Comparison of ENCODE assay signal across 6 cellular contexts in the genomic region with DNA sequence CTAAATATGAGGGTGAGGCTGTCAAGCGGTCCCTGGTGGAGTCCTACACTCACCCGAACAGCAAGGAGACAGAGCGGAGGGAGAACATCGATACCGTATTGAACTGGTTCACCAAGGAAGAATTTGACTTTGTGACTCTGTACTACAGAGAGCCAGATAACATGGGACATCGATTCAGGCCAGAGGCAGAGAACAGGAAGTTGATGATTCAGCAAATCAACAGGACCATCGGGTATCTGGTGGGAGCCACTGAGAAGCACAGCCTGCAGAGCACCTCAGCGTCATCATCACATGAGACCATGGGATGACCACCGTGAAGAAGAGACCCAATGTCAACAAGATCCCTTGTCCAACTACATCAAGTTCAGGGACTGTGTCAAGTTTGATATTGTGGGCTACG.
DNase-seq lines count a peak whose midpoint lies in the region; ATAC-seq, FAIRE-seq and TF ChIP-seq lines count a peak whose summit lies in the region.
"Not testable (repeated sequence)": the region's sequence is repeated elsewhere in the genome, so short reads cannot be mapped to it uniquely, and the experiment has no call there.

No MANE protein-coding gene starts in this region.

- BruUV-seq in IMR-90 (replicated peaks; lab: Mats Ljungman, UMichigan); K562 (replicated peaks; lab: Mats Ljungman, UMichigan); HepG2 (replicated peaks; lab: Mats Ljungman, UMichigan): not testable (repeated sequence)

- intact Hi-C loops in IMR-90 (cut with micrococcal nuclease); K562 (cut with micrococcal nuclease); HepG2 (cut with micrococcal nuclease; ENCODE audit: unreplicated experiment): not testable (repeated sequence)

- not testable (repeated sequence) for H3K4ac ChIP-seq in IMR-90 (ENCODE audit: low read depth, low read length)

- H2BK120ac ChIP-seq in IMR-90 (ENCODE audit: low read depth, low read length), result not testable (repeated sequence)

- H3K9ac ChIP-seq in IMR-90 (ENCODE audit: low read depth, low read length); K562 (ENCODE audit: insufficient read depth in 1 of 2, low read depth in 2 of 2, low read length in 2 of 2); HepG2 (ENCODE audit: insufficient read depth, low read depth, low read length): not testable (repeated sequence)

- not testable (repeated sequence) for H4K8ac ChIP-seq in IMR-90 (ENCODE audit: low read depth in 2 of 2, low read length in 2 of 2)

- TF ChIP-seq RAD21 in A549 (conservative IDR thresholded peaks at IDR 0.05 in 1 of 2, IDR thresholded peaks at IDR 0.05 in 1 of 2); IMR-90 (IDR thresholded peaks at IDR 0.05; ENCODE audit: low read length); K562 (CRISPR knock-in tag; conservative IDR thresholded peaks at IDR 0.05 in 1 of 2, IDR thresholded peaks at IDR 0.05 in 1 of 2); HepG2 (CRISPR knock-in tag; IDR thresholded peaks at IDR 0.05): not testable (repeated sequence)

- H2AK9ac ChIP-seq in IMR-90 (replicated peaks; ENCODE audit: low read depth, low read length, poor library complexity), result not testable (repeated sequence)

- H4K5ac ChIP-seq in IMR-90 (ENCODE audit: low read depth, low read length), result not testable (repeated sequence)

- H3K9me1 ChIP-seq in IMR-90 (ENCODE audit: insufficient read depth, low read length); K562 (ENCODE audit: control insufficient read depth, insufficient read depth, low read length): not testable (repeated sequence)

- not testable (repeated sequence) for H4K91ac ChIP-seq in IMR-90 (ENCODE audit: insufficient read depth, low read depth, low read length)

- H3K56ac ChIP-seq in IMR-90 (ENCODE audit: extremely low read depth, insufficient read depth, low read length), result not testable (repeated sequence)

- CTCF ChIA-PET in A549 (lab: Yijun Ruan, JAX); IMR-90 (lab: Yijun Ruan, JAX); K562 (lab: Yijun Ruan, JAX; ENCODE audit: low intra/inter-chr PET ratio); HepG2 (lab: Yijun Ruan, JAX; ENCODE audit: low intra/inter-chr PET ratio, low total read pairs): not testable (repeated sequence)

- not testable (repeated sequence) for H3K23ac ChIP-seq in IMR-90 (ENCODE audit: low read depth, low read length)

- not testable (repeated sequence) for DNase-seq in A549 (ENCODE audit: low read depth in 1 of 2, low spot score in 1 of 2); GM23338 (ENCODE audit: low spot score); IMR-90; HepG2 (ENCODE audit: low spot score)
- DNase-seq in OCI-M1 (lab: John Stamatoyannopoulos, UW), result peak; percentile 10
- peak in 1 of 4 experiments; percentile 4 for DNase-seq in K562 (ENCODE audit: extremely low read depth in 1 of 4, low spot score in 3 of 4)

- not testable (repeated sequence) for FAIRE-seq in A549 (lab: Jason Lieb, UNC); K562 (lab: Jason Lieb, UNC); HepG2 (lab: Jason Lieb, UNC)

- H2BK15ac ChIP-seq in IMR-90 (ENCODE audit: low read depth, low read length), result not testable (repeated sequence)

- not testable (repeated sequence) for H3K79me2 ChIP-seq in GM23338 (replicated peaks; ENCODE audit: insufficient read depth); K562 (ENCODE audit: control insufficient read depth, insufficient read depth, low read length); HepG2 (ENCODE audit: insufficient read depth, low read length)

- not testable (repeated sequence) for H2AFZ ChIP-seq in GM23338; IMR-90 (replicated peaks; ENCODE audit: low read length, poor library complexity); K562 (ENCODE audit: low read depth, low read length); HepG2 (ENCODE audit: low read length)

- not testable (repeated sequence) for H3K36me3 ChIP-seq in GM23338 (ENCODE audit: insufficient read depth); K562 (ENCODE audit: control insufficient read depth, insufficient read depth, low read length); HepG2 (replicated peaks in 1 of 2; ENCODE audit: control insufficient read depth in 1 of 2, insufficient read depth in 2 of 2, low read length in 2 of 2)
- H3K36me3 ChIP-seq in IMR-90 (ENCODE audit: control insufficient read depth, insufficient read depth, low read length), result peaks cover 12% of the 10 kb centered on the region

- not testable (repeated sequence) for H3K4me1 ChIP-seq in A549; GM23338 (ENCODE audit: insufficient read depth); IMR-90 (ENCODE audit: control insufficient read depth, insufficient read depth, low read length); K562 (replicated peaks in 1 of 2; ENCODE audit: control insufficient read depth in 2 of 2, insufficient read depth in 2 of 2, low read length in 2 of 2); HepG2 (ENCODE audit: insufficient read depth, low read length)

- not testable (repeated sequence) for H3F3A ChIP-seq in GM23338 (replicated peaks; ENCODE audit: low read depth)

- H2BK5ac ChIP-seq in IMR-90 (ENCODE audit: low read depth, low read length, poor library complexity, severe bottlenecking), result not testable (repeated sequence)

- H3K27ac Mint-ChIP-seq in GM23338, result 0 out of 2 replicates have a peak overlapping the region, but pooled peaks have one; percentile 24

- H2BK20ac ChIP-seq in IMR-90 (ENCODE audit: low read depth, low read length), result not testable (repeated sequence)

- not testable (repeated sequence) for H3K27me3 Mint-ChIP-seq in GM23338 (ENCODE audit: insufficient read depth, low read depth, poor library complexity)

- peaks cover 29% of the 10 kb centered on the region for H3K36me3 Mint-ChIP-seq in GM23338 (ENCODE audit: low read depth)

- not testable (repeated sequence) for H3K27ac ChIP-seq in A549; GM23338 (ENCODE audit: low read depth); IMR-90 (ENCODE audit: insufficient read depth, low read length); K562 (ENCODE audit: extremely low read depth, low read depth, low read length); HepG2 (ENCODE audit: extremely low read length, insufficient read depth, low read length)

- H3K9me3 Mint-ChIP-seq in GM23338, result peaks cover 12% of the 10 kb centered on the region

- H3K4me1 Mint-ChIP-seq in GM23338, result not testable (repeated sequence)

- not testable (repeated sequence) for ATAC-seq in A549; GM23338; IMR-90 (ENCODE audit: low read depth); K562; HepG2

- not testable (repeated sequence) for H3K9me2 ChIP-seq in GM23338 (ENCODE audit: insufficient read depth)

- not testable (repeated sequence) for TF ChIP-seq POLR2A in A549 (IDR thresholded peaks at IDR 0.05; ENCODE audit: low read length); IMR-90 (IDR thresholded peaks at IDR 0.05; ENCODE audit: low read depth, low read length); K562 (conservative IDR thresholded peaks at IDR 0.05); HepG2 (IDR thresholded peaks at IDR 0.05; ENCODE audit: insufficient read depth in 1 of 2, low read depth in 2 of 2, low read length in 2 of 2)

- H3K27me3 ChIP-seq in GM23338 (ENCODE audit: insufficient read depth); IMR-90 (ENCODE audit: control insufficient read depth, insufficient read depth, low read length); K562 (ENCODE audit: control insufficient read depth in 2 of 2, insufficient read depth in 2 of 2, low read length in 2 of 2); HepG2 (ENCODE audit: control insufficient read depth in 1 of 2, insufficient read depth in 2 of 2, low read length in 2 of 2): not testable (repeated sequence)

- 77% methylated on average over 9 of the region's 10 CpGs for WGBS in A549 (ENCODE audit: missing lambda C conversion rate)
- 100% methylated on average over 6 of the region's 10 CpGs; no CpG with 5 or more reads in 1 of the 2 experiments for WGBS in IMR-90 (ENCODE audit: extremely low coverage in 2 of 2, insufficient read length in 1 of 2), 2 experiments
- WGBS in K562 (ENCODE audit: insufficient coverage, low coverage, missing lambda C conversion rate), result 0% methylated on average over 9 of the region's 10 CpGs
- WGBS in HepG2 (ENCODE audit: low lambda C conversion rate), result 82% methylated on average over 6 of the region's 10 CpGs

- H2AK5ac ChIP-seq in IMR-90 (ENCODE audit: low read depth, low read length), result not testable (repeated sequence)

- H3K4me3 Mint-ChIP-seq in GM23338, result not testable (repeated sequence)

- not testable (repeated sequence) for TF ChIP-seq EP300 in A549 (IDR thresholded peaks at IDR 0.05); K562 (IDR thresholded peaks at IDR 0.05; ENCODE audit: low read length); HepG2 (IDR thresholded peaks at IDR 0.05; ENCODE audit: low read depth in 2 of 2, low read length in 2 of 2); HepG2 (CRISPR knock-in tag; IDR thresholded peaks at IDR 0.05; ENCODE audit: borderline replicate concordance)

- dilution Hi-C loops in IMR-90 (cut with HindIII; ENCODE audit: low sequenced_read_pairs, unreplicated experiment), result not testable (repeated sequence)

- H4K20me1 ChIP-seq in GM23338 (replicated peaks; ENCODE audit: insufficient read depth); IMR-90 (ENCODE audit: insufficient read depth, low read length); K562 (replicated peaks; ENCODE audit: control insufficient read depth, insufficient read depth, low read length); HepG2 (ENCODE audit: insufficient read depth, low read length): not testable (repeated sequence)

- in situ Hi-C loops in IMR-90 (cut with MboI; ENCODE audit: low sequenced_read_pairs); K562 (cut with MboI); HepG2 (cut with HindIII; ENCODE audit: extremely low pct_ligation_motif_present, low pct_unique_long_range_greater_than_20kb): not testable (repeated sequence)

- not testable (repeated sequence) for H3K4me2 ChIP-seq in A549; GM23338; IMR-90 (ENCODE audit: low read depth, low read length); K562 (ENCODE audit: insufficient read depth, low read length); HepG2 (ENCODE audit: low read depth, low read length)

- H3K14ac ChIP-seq in IMR-90 (replicated peaks; ENCODE audit: low read depth, low read length), result not testable (repeated sequence)

- H3K79me1 ChIP-seq in IMR-90 (ENCODE audit: low read depth in 1 of 2, low read length in 2 of 2), result not testable (repeated sequence)

- H3K4me3 ChIP-seq in A549; GM23338; IMR-90 (ENCODE audit: insufficient read depth, low read depth, low read length); K562; HepG2 (replicated peaks in 1 of 3; ENCODE audit: insufficient read depth in 1 of 3, low read depth in 2 of 3, low read length in 3 of 3): not testable (repeated sequence)

- not testable (repeated sequence) for TF ChIP-seq CTCF in A549 (IDR thresholded peaks at IDR 0.05); GM23338 (conservative IDR thresholded peaks at IDR 0.05; ENCODE audit: low read depth in 2 of 2); IMR-90 (conservative IDR thresholded peaks at IDR 0.05; ENCODE audit: low read depth, low read length); K562 (IDR thresholded peaks at IDR 0.05 in 2 of 3, conservative IDR thresholded peaks at IDR 0.05 in 1 of 3; ENCODE audit: insufficient read depth in 2 of 3, low read depth in 1 of 3, low read length in 3 of 3); HepG2 (CRISPR knock-in tag; IDR thresholded peaks at IDR 0.05)

- POLR2A ChIA-PET in A549 (lab: Yijun Ruan, JAX); IMR-90 (lab: Charles Lee; ENCODE audit: unreplicated experiment); K562 (lab: Yijun Ruan, JAX); HepG2 (lab: Yijun Ruan, JAX): not testable (repeated sequence)

- not testable (repeated sequence) for H3K18ac ChIP-seq in IMR-90 (ENCODE audit: low read depth, low read length)

- H3K9me3 ChIP-seq in A549; IMR-90 (ENCODE audit: control insufficient read depth, insufficient read depth, low read length); K562 (replicated peaks; ENCODE audit: control insufficient read depth, insufficient read depth, low read depth, low read length); HepG2 (ENCODE audit: low read length): not testable (repeated sequence)
